Comparison of ENCODE assay signal across 8 cellular contexts in genomic region chr1:65265296-65266271, GRCh38. TPM values are rescaled to one million over a fixed set of nuclear protein-coding genes. Genes with fewer than 3 reads are reported as not detected.
A peak's percentile ranks its signal among the peaks of the same experiment; 100 is the strongest.
DNase-seq lines count a peak whose midpoint lies in the region; ATAC-seq and TF ChIP-seq lines count a peak whose summit lies in the region.

No MANE protein-coding gene starts in this region.

- DNase-seq in DMS53 (lab: John Stamatoyannopoulos, UW), result peak; percentile 81
- DNase-seq in H4 (ENCODE audit: low spot score), result peak; percentile 84
- peak; percentile 10 for DNase-seq in NCI-H345 treated with DMSO at 0.1 percent for 48 hours (lab: John Stamatoyannopoulos, UW; ENCODE audit: unreplicated experiment)
- peak; percentile 18 for DNase-seq in activated gamma-delta T cell (lab: John Stamatoyannopoulos, UW)
- DNase-seq in fibroblast of the aortic adventitia (ENCODE audit: low read depth), result peak; percentile 3
- peak; percentile 21 to 60 (median 51) for DNase-seq in naive thymus-derived CD4-positive, alpha-beta T cell
- DNase-seq in upper lobe of right lung, result no peak
- no peak for DNase-seq in SIG-M5 treated with dmso at 0.1 percent for 504 hours (lab: John Stamatoyannopoulos, UW; ENCODE audit: unreplicated experiment)

- POLR2A ChIA-PET in naive thymus-derived CD4-positive, alpha-beta T cell (lab: Charles Lee), result interaction anchor here (0.6 to 3.8 kb wide), 4 partner anchors 11 to 301 kb away, joined by 3 to 25 read pairs (median 8); partner anchors contain the start of genes LEPR and LEPROT

- no peaks in the 10 kb centered on the region for H3K9me3 ChIP-seq in naive thymus-derived CD4-positive, alpha-beta T cell (ENCODE audit: control insufficient read depth in 2 of 3, low read length in 3 of 3)
- no peaks in the 10 kb centered on the region for H3K9me3 ChIP-seq in upper lobe of right lung

- H3K4me1 ChIP-seq in naive thymus-derived CD4-positive, alpha-beta T cell (ENCODE audit: control insufficient read depth in 2 of 2, insufficient read depth in 2 of 2, low read length in 2 of 2), result peaks cover 11 to 16% of the 10 kb centered on the region in 2 donors
- peaks cover 20% of the 10 kb centered on the region for H3K4me1 ChIP-seq in upper lobe of right lung

- peak overlapping the region; percentile 24 for H3K27ac ChIP-seq in naive thymus-derived CD4-positive, alpha-beta T cell (ENCODE audit: low read depth, low read length)
- peak overlapping the region; percentile 53 for H3K27ac ChIP-seq in upper lobe of right lung

- H3K27me3 Mint-ChIP-seq in naive thymus-derived CD4-positive, alpha-beta T cell, result peaks cover 13 to 47% (median 24%) of the 10 kb centered on the region in 5 donors

- H3K27ac Mint-ChIP-seq in naive thymus-derived CD4-positive, alpha-beta T cell, result peak overlapping the region in 7 of 9 donors; percentile 49 to 79 (median 72)

- peak overlapping the region; percentile 51 to 89 (median 82) for H3K4me3 Mint-ChIP-seq in naive thymus-derived CD4-positive, alpha-beta T cell

- TF ChIP-seq CTCF in fibroblast of the aortic adventitia (IDR thresholded peaks at IDR 0.05; ENCODE audit: insufficient read depth, low read length) (no peak), upper lobe of right lung (IDR thresholded peaks at IDR 0.05) (peak; percentile 32)

- peak overlapping the region; percentile 28 for H3K4me3 ChIP-seq in fibroblast of the aortic adventitia (ENCODE audit: low read depth, low read length)
- H3K4me3 ChIP-seq in naive thymus-derived CD4-positive, alpha-beta T cell (ENCODE audit: low read length), result peak overlapping the region; percentile 55
- peak overlapping the region; percentile 55 for H3K4me3 ChIP-seq in upper lobe of right lung

- no peaks in the 10 kb centered on the region for H3K27me3 ChIP-seq in naive thymus-derived CD4-positive, alpha-beta T cell (ENCODE audit: control insufficient read depth in 2 of 2, insufficient read depth in 2 of 2, low read length in 2 of 2)
- no peaks in the 10 kb centered on the region for H3K27me3 ChIP-seq in upper lobe of right lung

- H3K36me3 Mint-ChIP-seq in naive thymus-derived CD4-positive, alpha-beta T cell, result no peaks in the 10 kb centered on the region

- CTCF ChIA-PET in naive thymus-derived CD4-positive, alpha-beta T cell (lab: Charles Lee), result interaction anchor here (0.7 to 0.9 kb wide), 3 partner anchors 9 to 44 kb away, joined by 3 to 5 read pairs (median 4); partner anchors contain the start of gene DNAJC6

- peaks cover 13 to 31% (median 19%) of the 10 kb centered on the region in 7 donors for H3K4me1 Mint-ChIP-seq in naive thymus-derived CD4-positive, alpha-beta T cell

- intact Hi-C loops in naive thymus-derived CD4-positive, alpha-beta T cell (cut with micrococcal nuclease), result loop anchor here (1.0 to 5.0 kb wide), 6 partner anchors 10 to 1067 kb away; partner anchors contain the start of genes LEPR (in 1 of the 2) and LEPROT (in 1 of the 2)
- intact Hi-C loops in upper lobe of right lung (cut with DNase I), result no loop called here

- peak; percentile 76 for ATAC-seq in naive thymus-derived CD4-positive, alpha-beta T cell
- peak; percentile 84 for ATAC-seq in upper lobe of right lung

- H3K36me3 ChIP-seq in naive thymus-derived CD4-positive, alpha-beta T cell (ENCODE audit: control insufficient read depth in 2 of 3, insufficient read depth in 3 of 3, low read length in 3 of 3), result no peaks in the 10 kb centered on the region
- no peaks in the 10 kb centered on the region for H3K36me3 ChIP-seq in upper lobe of right lung

- H3K9me3 Mint-ChIP-seq in naive thymus-derived CD4-positive, alpha-beta T cell, result no peaks in the 10 kb centered on the region

RNA-seq across cellular contexts. Expression of gene DNAJC6, which starts 43.8 kb away (rescaled TPM):
- total RNA-seq in H4 (2014; rRNA removed; shearing (Covaris generic)), result 9.4 and 19.3 TPM in 2 replicates
- total RNA-seq in fibroblast of the aortic adventitia (ENCODE audit: low replicate concordance), result 0.49 and 0.72 TPM in 2 replicates
- total RNA-seq in naive thymus-derived CD4-positive, alpha-beta T cell, result 1 to 10 TPM; 1.4 to 7.0 (median 4.3) TPM
- under 1 TPM; 0.22 to 0.28 TPM for polyA plus RNA-seq in naive thymus-derived CD4-positive, alpha-beta T cell
- 6.6 TPM for total RNA-seq in upper lobe of right lung

Comparison
In these comparisons a context has a peak if more than half of its experiments do, and no peak if none do; other contexts are left out.
1. DNase-seq: peak in DMS53 (single experiment), H4 (single experiment), NCI-H345 treated with DMSO at 0.1 percent for 48 hours (single experiment), activated gamma-delta T cell (single experiment), fibroblast of the aortic adventitia (single experiment) and naive thymus-derived CD4-positive, alpha-beta T cell (9 of 9); none in upper lobe of right lung (single experiment) and SIG-M5 treated with dmso at 0.1 percent for 504 hours (single experiment).
2. Peak in every context shown above with its lines, with median percentiles within 50 percentile points of each other: H3K4me3 ChIP-seq.